ENCODE assay signal across 9 cellular contexts in genomic region chrX:109880629-109881028, GRCh38.
DNase-seq lines count a peak whose midpoint lies in the region; ATAC-seq lines count a peak whose summit lies in the region.
"Had no signal": no experiment of that assay in that cellular context is flagged by ENCODE, and none has a peak within 500 bp of the region (broad histone marks: within the 10 kb centered on the region; RNA-seq: fewer than 3 reads in every experiment).

No MANE protein-coding gene starts in this region.

- DNase-seq in GF-D8 (lab: John Stamatoyannopoulos, UW): peak; percentile 30
- DNase-seq in NOMO-1 (lab: John Stamatoyannopoulos, UW; ENCODE audit: unreplicated experiment in 2 of 2): peak; percentile 79 to 90
- DNase-seq in stimulated activated CD8-positive, alpha-beta memory T cell treated with anti-CD3 and anti-CD28 coated beads, Interleukin-4, amount 100 ng/mL, for 48 hours: no peak
- DNase-seq in central memory CD4-positive, alpha-beta T cell: no peak
- DNase-seq in activated CD8-positive, alpha-beta memory T cell treated with anti-CD3 and anti-CD28 coated beads, Interleukin-2, amount 50 U/mL, for 48 hours: no peak
- DNase-seq in NCI-H1694 treated with DMSO at 0.1 percent for 48 hours (lab: John Stamatoyannopoulos, UW): no peak
- DNase-seq: aorta had no signal

- ATAC-seq in GM19372 (IDR thresholded peaks at IDR 0.05; ENCODE audit: low read depth, unreplicated experiment): peak; percentile 94
- peak; percentile 65 for ATAC-seq in HG02970 (IDR thresholded peaks at IDR 0.05; ENCODE audit: low FRiP score, unreplicated experiment)

Comparison
In these comparisons a context has a peak if more than half of its experiments do, and no peak if none do; other contexts are left out.
1. DNase-seq: peak in GF-D8 (single experiment) and NOMO-1 (2 of 2); none in stimulated activated CD8-positive, alpha-beta memory T cell treated with anti-CD3 and anti-CD28 coated beads, Interleukin-4, amount 100 ng/mL, for 48 hours (single experiment), central memory CD4-positive, alpha-beta T cell (single experiment), activated CD8-positive, alpha-beta memory T cell treated with anti-CD3 and anti-CD28 coated beads, Interleukin-2, amount 50 U/mL, for 48 hours (single experiment) and NCI-H1694 treated with DMSO at 0.1 percent for 48 hours (single experiment).